1 cellular context compared by ENCODE assay signal in the genomic region with DNA sequence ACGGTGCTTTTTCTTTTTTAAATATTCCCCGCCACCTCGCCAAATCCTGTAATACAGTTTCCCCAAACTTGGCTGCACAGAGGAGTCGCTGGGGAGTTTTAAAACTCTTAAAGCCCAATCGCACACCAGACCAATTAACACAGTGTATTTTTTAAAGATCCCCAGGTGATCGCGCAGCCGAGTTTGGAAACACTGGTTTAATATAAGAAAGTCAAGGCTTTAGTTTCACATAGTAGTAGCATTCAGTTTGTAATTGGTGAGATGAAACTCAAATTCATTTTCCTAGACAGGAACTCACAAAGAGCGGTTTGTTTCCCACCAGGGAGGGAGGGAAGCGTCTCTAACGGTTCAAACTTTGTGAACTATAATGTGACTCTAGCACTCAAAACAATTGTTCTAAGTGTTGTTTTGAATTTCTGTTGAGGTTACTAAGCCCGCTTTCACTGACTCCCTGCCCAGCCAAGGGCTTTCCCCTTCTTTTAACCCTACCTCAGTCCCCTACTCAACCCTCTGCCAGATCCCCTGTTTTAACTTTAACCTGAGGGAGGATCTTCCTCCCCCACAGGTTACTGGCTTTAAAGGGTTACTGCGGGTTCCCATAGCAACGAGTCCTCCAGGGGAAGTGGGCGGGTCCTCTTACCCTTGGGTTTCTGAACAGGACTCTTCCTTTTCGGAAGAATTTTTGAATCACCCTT.
A peak's percentile ranks its signal among the peaks of the same experiment; 100 is the strongest.
TF ChIP-seq lines count a peak whose summit lies in the region.

No MANE protein-coding gene starts in this region.

TF ChIP-seq in HepG2, 621 proteins besides CTCF, POLR2A, EP300 and RAD21 (continued from another document and continues in another):
- no peak for TF ChIP-seq PRMT3 (CRISPR knock-in tag; IDR thresholded peaks at IDR 0.05; ENCODE audit: borderline replicate concordance, low read depth)
- no peak for TF ChIP-seq ZNF772 (CRISPR knock-in tag; IDR thresholded peaks at IDR 0.05)
- no peak for TF ChIP-seq TFDP2 (CRISPR knock-in tag; IDR thresholded peaks at IDR 0.05)
- TF ChIP-seq NFIB (CRISPR knock-in tag; IDR thresholded peaks at IDR 0.05; ENCODE audit: borderline replicate concordance): no peak
- no peak for TF ChIP-seq ZNF816 (CRISPR knock-in tag; IDR thresholded peaks at IDR 0.05; ENCODE audit: borderline replicate concordance)
- TF ChIP-seq KLF15 (CRISPR knock-in tag; IDR thresholded peaks at IDR 0.05; ENCODE audit: borderline replicate concordance): no peak; the same call in 1 of the 2 replicates
- TF ChIP-seq SUZ12 (IDR thresholded peaks at IDR 0.05; ENCODE audit: low read depth, low read length): no peak
- no peak; the same call in 1 of the 2 replicates for TF ChIP-seq TFDP1 (CRISPR knock-in tag; IDR thresholded peaks at IDR 0.05; ENCODE audit: borderline replicate concordance)
- no peak for TF ChIP-seq ZNF598 (CRISPR knock-in tag; IDR thresholded peaks at IDR 0.05; ENCODE audit: borderline replicate concordance)
- 0 out of 2 replicates have a peak, but pooled peaks have one; percentile 15 for TF ChIP-seq POLR2G (IDR thresholded peaks at IDR 0.05; ENCODE audit: low read depth, low read length)
- no peak for TF ChIP-seq ZNF12 (CRISPR knock-in tag; IDR thresholded peaks at IDR 0.05)
- 0 out of 2 replicates have a peak, but pooled peaks have one; percentile 34 for TF ChIP-seq ZNF790 (CRISPR knock-in tag; IDR thresholded peaks at IDR 0.05; ENCODE audit: borderline replicate concordance)
- TF ChIP-seq ZNF329 (CRISPR knock-in tag; IDR thresholded peaks at IDR 0.05; ENCODE audit: low read depth): no peak
- peak; percentile 79; the same call in 1 of the 2 replicates for TF ChIP-seq HOXA5 (CRISPR knock-in tag; IDR thresholded peaks at IDR 0.05)
- TF ChIP-seq, protein P1, sequence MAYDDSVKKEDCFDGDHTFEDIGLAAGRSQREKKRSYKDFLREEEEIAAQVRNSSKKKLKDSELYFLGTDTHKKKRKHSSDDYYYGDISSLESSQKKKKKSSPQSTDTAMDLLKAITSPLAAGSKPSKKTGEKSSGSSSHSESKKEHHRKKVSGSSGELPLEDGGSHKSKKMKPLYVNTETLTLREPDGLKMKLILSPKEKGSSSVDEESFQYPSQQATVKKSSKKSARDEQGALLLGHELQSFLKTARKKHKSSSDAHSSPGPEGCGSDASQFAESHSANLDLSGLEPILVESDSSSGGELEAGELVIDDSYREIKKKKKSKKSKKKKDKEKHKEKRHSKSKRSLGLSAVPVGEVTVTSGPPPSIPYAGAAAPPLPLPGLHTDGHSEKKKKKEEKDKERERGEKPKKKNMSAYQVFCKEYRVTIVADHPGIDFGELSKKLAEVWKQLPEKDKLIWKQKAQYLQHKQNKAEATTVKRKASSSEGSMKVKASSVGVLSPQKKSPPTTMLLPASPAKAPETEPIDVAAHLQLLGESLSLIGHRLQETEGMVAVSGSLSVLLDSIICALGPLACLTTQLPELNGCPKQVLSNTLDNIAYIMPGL (CRISPR knock-in tag; IDR thresholded peaks at IDR 0.05; ENCODE audit: borderline replicate concordance in 1 of 2, low read depth in 1 of 2): peak in 1 of 2 experiments; percentile 8; a peak in 1 of 4 replicates
- peak; percentile 100 for TF ChIP-seq ZNF652 (CRISPR knock-in tag; IDR thresholded peaks at IDR 0.05; ENCODE audit: borderline replicate concordance, low read depth)
- peak; percentile 91 for TF ChIP-seq ZNF740 (CRISPR knock-in tag; IDR thresholded peaks at IDR 0.05)
- no peak for TF ChIP-seq ZNF3 (CRISPR knock-in tag; IDR thresholded peaks at IDR 0.05)
- TF ChIP-seq KDM1A (CRISPR knock-in tag; IDR thresholded peaks at IDR 0.05): no peak
- no peak for TF ChIP-seq ZNF770 (CRISPR knock-in tag; IDR thresholded peaks at IDR 0.05)
- no peak for TF ChIP-seq SAFB2 (CRISPR knock-in tag; IDR thresholded peaks at IDR 0.05; ENCODE audit: borderline replicate concordance, low read depth)
- no peak for TF ChIP-seq HOXA9 (CRISPR knock-in tag; IDR thresholded peaks at IDR 0.05; ENCODE audit: borderline replicate concordance)
- TF ChIP-seq ZNF256 (CRISPR knock-in tag; conservative IDR thresholded peaks at IDR 0.05): peak; percentile 80; the same call in 1 of the 2 replicates
- no peak for TF ChIP-seq RARG (CRISPR knock-in tag; IDR thresholded peaks at IDR 0.05; ENCODE audit: low read depth)
- no peak for TF ChIP-seq ZNF83 (CRISPR knock-in tag; IDR thresholded peaks at IDR 0.05; ENCODE audit: borderline replicate concordance)
- TF ChIP-seq TRIM24 (CRISPR knock-in tag; IDR thresholded peaks at IDR 0.05): no peak
- no peak for TF ChIP-seq NR1H2 (CRISPR knock-in tag; IDR thresholded peaks at IDR 0.05; ENCODE audit: borderline replicate concordance, low read depth)
- TF ChIP-seq, protein P2, sequence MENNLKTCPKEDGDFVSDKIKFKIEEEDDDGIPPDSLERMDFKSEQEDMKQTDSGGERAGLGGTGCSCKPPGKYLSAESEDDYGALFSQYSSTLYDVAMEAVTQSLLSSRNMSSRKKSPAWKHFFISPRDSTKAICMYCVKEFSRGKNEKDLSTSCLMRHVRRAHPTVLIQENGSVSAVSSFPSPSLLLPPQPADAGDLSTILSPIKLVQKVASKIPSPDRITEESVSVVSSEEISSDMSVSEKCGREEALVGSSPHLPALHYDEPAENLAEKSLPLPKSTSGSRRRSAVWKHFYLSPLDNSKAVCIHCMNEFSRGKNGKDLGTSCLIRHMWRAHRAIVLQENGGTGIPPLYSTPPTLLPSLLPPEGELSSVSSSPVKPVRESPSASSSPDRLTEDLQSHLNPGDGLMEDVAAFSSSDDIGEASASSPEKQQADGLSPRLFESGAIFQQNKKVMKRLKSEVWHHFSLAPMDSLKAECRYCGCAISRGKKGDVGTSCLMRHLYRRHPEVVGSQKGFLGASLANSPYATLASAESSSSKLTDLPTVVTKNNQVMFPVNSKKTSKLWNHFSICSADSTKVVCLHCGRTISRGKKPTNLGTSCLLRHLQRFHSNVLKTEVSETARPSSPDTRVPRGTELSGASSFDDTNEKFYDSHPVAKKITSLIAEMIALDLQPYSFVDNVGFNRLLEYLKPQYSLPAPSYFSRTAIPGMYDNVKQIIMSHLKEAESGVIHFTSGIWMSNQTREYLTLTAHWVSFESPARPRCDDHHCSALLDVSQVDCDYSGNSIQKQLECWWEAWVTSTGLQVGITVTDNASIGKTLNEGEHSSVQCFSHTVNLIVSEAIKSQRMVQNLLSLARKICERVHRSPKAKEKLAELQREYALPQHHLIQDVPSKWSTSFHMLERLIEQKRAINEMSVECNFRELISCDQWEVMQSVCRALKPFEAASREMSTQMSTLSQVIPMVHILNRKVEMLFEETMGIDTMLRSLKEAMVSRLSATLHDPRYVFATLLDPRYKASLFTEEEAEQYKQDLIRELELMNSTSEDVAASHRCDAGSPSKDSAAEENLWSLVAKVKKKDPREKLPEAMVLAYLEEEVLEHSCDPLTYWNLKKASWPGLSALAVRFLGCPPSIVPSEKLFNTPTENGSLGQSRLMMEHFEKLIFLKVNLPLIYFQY (CRISPR knock-in tag; IDR thresholded peaks at IDR 0.05; ENCODE audit: borderline replicate concordance): no peak; the same call in 1 of the 2 replicates
- no peak for TF ChIP-seq ZNF615 (CRISPR knock-in tag; IDR thresholded peaks at IDR 0.05; ENCODE audit: borderline replicate concordance)
- TF ChIP-seq, protein P3, sequence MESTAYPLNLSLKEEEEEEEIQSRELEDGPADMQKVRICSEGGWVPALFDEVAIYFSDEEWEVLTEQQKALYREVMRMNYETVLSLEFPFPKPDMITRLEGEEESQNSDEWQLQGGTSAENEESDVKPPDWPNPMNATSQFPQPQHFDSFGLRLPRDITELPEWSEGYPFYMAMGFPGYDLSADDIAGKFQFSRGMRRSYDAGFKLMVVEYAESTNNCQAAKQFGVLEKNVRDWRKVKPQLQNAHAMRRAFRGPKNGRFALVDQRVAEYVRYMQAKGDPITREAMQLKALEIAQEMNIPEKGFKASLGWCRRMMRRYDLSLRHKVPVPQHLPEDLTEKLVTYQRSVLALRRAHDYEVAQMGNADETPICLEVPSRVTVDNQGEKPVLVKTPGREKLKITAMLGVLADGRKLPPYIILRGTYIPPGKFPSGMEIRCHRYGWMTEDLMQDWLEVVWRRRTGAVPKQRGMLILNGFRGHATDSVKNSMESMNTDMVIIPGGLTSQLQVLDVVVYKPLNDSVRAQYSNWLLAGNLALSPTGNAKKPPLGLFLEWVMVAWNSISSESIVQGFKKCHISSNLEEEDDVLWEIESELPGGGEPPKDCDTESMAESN (CRISPR knock-in tag; conservative IDR thresholded peaks at IDR 0.05): no peak
- no peak for TF ChIP-seq MTERF4 (CRISPR knock-in tag; IDR thresholded peaks at IDR 0.05)
- TF ChIP-seq THAP11 (CRISPR knock-in tag; IDR thresholded peaks at IDR 0.05): peak; percentile 24; the same call in 1 of the 2 replicates
- no peak for TF ChIP-seq ZNF572 (CRISPR knock-in tag; IDR thresholded peaks at IDR 0.05)
- no peak for TF ChIP-seq ZNF138 (CRISPR knock-in tag; IDR thresholded peaks at IDR 0.05; ENCODE audit: low read depth)
- TF ChIP-seq ETV5 (CRISPR knock-in tag; IDR thresholded peaks at IDR 0.05; ENCODE audit: borderline replicate concordance): 0 out of 2 replicates have a peak, but pooled peaks have one; percentile 39
- TF ChIP-seq CBX5 (CRISPR knock-in tag; IDR thresholded peaks at IDR 0.05; ENCODE audit: borderline replicate concordance): no peak
- no peak for TF ChIP-seq ZC3H4 (CRISPR knock-in tag; IDR thresholded peaks at IDR 0.05; ENCODE audit: borderline replicate concordance)
- TF ChIP-seq DR1 (CRISPR knock-in tag; IDR thresholded peaks at IDR 0.05): no peak
- TF ChIP-seq DRAP1 (CRISPR knock-in tag; IDR thresholded peaks at IDR 0.05): peak; percentile 58
- TF ChIP-seq, protein P4, sequence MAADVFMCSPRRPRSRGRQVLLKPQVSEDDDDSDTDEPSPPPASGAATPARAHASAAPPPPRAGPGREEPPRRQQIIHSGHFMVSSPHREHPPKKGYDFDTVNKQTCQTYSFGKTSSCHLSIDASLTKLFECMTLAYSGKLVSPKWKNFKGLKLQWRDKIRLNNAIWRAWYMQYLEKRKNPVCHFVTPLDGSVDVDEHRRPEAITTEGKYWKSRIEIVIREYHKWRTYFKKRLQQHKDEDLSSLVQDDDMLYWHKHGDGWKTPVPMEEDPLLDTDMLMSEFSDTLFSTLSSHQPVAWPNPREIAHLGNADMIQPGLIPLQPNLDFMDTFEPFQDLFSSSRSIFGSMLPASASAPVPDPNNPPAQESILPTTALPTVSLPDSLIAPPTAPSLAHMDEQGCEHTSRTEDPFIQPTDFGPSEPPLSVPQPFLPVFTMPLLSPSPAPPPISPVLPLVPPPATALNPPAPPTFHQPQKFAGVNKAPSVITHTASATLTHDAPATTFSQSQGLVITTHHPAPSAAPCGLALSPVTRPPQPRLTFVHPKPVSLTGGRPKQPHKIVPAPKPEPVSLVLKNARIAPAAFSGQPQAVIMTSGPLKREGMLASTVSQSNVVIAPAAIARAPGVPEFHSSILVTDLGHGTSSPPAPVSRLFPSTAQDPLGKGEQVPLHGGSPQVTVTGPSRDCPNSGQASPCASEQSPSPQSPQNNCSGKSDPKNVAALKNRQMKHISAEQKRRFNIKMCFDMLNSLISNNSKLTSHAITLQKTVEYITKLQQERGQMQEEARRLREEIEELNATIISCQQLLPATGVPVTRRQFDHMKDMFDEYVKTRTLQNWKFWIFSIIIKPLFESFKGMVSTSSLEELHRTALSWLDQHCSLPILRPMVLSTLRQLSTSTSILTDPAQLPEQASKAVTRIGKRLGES (CRISPR knock-in tag; IDR thresholded peaks at IDR 0.05; ENCODE audit: borderline replicate concordance): peak; percentile 72
